In genomic region chr5:94407023-94407422, GRCh38 we compare ENCODE assay signal across 28 cellular contexts.
DNase-seq lines count a peak whose midpoint lies in the region; ATAC-seq and TF ChIP-seq lines count a peak whose summit lies in the region.
"Had no signal": no experiment of that assay in that cellular context is flagged by ENCODE, and none has a peak within 500 bp of the region (broad histone marks: within the 10 kb centered on the region; RNA-seq: fewer than 3 reads in every experiment).

No MANE protein-coding gene starts in this region.

- H3K27me3 ChIP-seq in WERI-Rb-1 (ENCODE audit: insufficient read depth, low read depth, severe bottlenecking) = no peaks in the 10 kb centered on the region
- H3K27me3 ChIP-seq: ascending aorta; BLaER1 treated with 17β-estradiol and CSF1 and Interleukin-3, amounts not matched to agents 10 nM and 100 nM; gastroesophageal sphincter; SJCRH30 had no signal

- ATAC-seq in esophagus mucosa (peak; percentile 98), HG02571 (IDR thresholded peaks at IDR 0.05; ENCODE audit: unreplicated experiment) (no peak)
- ATAC-seq: gastroesophageal sphincter; left colon; stimulated activated naive B cell treated with anti-CD40 and anti-IgM and Interleukin-4, amounts not matched to agents 10 μg/mL and 1 μg/mL and 100 μg/mL, for 72 hours had no signal

- TF ChIP-seq CTCF in WERI-Rb-1 (IDR thresholded peaks at IDR 0.05; ENCODE audit: low read depth, low read length) = no peak

- DNase-seq in HT1080 (ENCODE audit: low read depth) (peak; percentile 40), WERI-Rb-1 (peak; percentile 15), skeletal muscle cell (ENCODE audit: low read depth) (peak; percentile 29), CD1c-positive myeloid dendritic cell (ENCODE audit: extremely low spot score) (no peak), NCI-H2107 (lab: John Stamatoyannopoulos, UW) (no peak)
- DNase-seq: activated B cell treated with CpG ODN at 0.5 μM for 24 hours; activated CD4-positive, alpha-beta T cell treated with anti-CD3 and anti-CD28 coated beads, Interleukin-2, amount 10 ng/mL, durations not matched to agents 7 days and 5 days; activated gamma-delta T cell; activated naive CD8-positive, alpha-beta T cell treated with anti-CD3 and anti-CD28 coated beads for 36 hours; activated T-cell treated with anti-CD3 and anti-CD28 coated beads, Interleukin-2, amount 50 U/mL, for 24 hours; dermis blood vessel endothelial cell; DMS153; H7; IMR-90; left colon; NCI-H1694; NCI-H2171; NCI-H524 treated with DMSO at 0.1 percent for 48 hours; SJCRH30; small intestine; stimulated activated naive B cell treated with anti-CD40 and anti-IgM and Interleukin-4, amounts not matched to agents 10 μg/mL and 1 μg/mL and 100 μg/mL, for 72 hours; substantia nigra; trophoblast cell had no signal

- H3K27ac ChIP-seq in WERI-Rb-1 = no peak overlapping the region
- H3K27ac ChIP-seq: ascending aorta; BLaER1 treated with 17β-estradiol and CSF1 and Interleukin-3, amounts not matched to agents 10 nM and 100 nM; gastroesophageal sphincter; SJCRH30 had no signal

- H3K4me3 ChIP-seq in WERI-Rb-1 (ENCODE audit: low read depth, low read length) = no peak overlapping the region
- H3K4me3 ChIP-seq in skeletal muscle cell (ENCODE audit: low read depth, low read length) = no peak overlapping the region
- H3K4me3 ChIP-seq: ascending aorta; BLaER1 treated with 17β-estradiol and CSF1 and Interleukin-3, amounts not matched to agents 10 nM and 100 nM; gastroesophageal sphincter; SJCRH30 had no signal

- no peaks in the 10 kb centered on the region for H3K36me3 ChIP-seq in WERI-Rb-1
- H3K36me3 ChIP-seq: ascending aorta; BLaER1 treated with 17β-estradiol and CSF1 and Interleukin-3, amounts not matched to agents 10 nM and 100 nM; gastroesophageal sphincter; SJCRH30 had no signal

- H3K9me3 ChIP-seq in WERI-Rb-1 (ENCODE audit: severe bottlenecking) = no peaks in the 10 kb centered on the region
- H3K9me3 ChIP-seq: ascending aorta; BLaER1 treated with 17β-estradiol and CSF1 and Interleukin-3, amounts not matched to agents 10 nM and 100 nM; gastroesophageal sphincter; SJCRH30 had no signal

Comparison
In these comparisons a context has a peak if more than half of its experiments do, and no peak if none do; other contexts are left out.
1. DNase-seq: peak in HT1080 (single experiment), WERI-Rb-1 (single experiment) and skeletal muscle cell (single experiment); none in CD1c-positive myeloid dendritic cell (single experiment) and NCI-H2107 (single experiment).